In genomic region chr14:103663506-103663905, GRCh38 we compare ENCODE assay signal across 21 cellular contexts. TPM values are rescaled to one million over a fixed set of nuclear protein-coding genes. Genes with fewer than 3 reads are reported as not detected.
A peak's percentile ranks its signal among the peaks of the same experiment; 100 is the strongest.
DNase-seq lines count a peak whose midpoint lies in the region; ATAC-seq and TF ChIP-seq lines count a peak whose summit lies in the region.
"Had no signal": no experiment of that assay in that cellular context is flagged by ENCODE, and none has a peak within 500 bp of the region (broad histone marks: within the 10 kb centered on the region; RNA-seq: fewer than 3 reads in every experiment).

No MANE protein-coding gene starts in this region.

- H3K18ac ChIP-seq in H9 (ENCODE audit: insufficient read length, low read depth, low read length) = no peak overlapping the region

- no peak overlapping the region for H3K4me3 ChIP-seq in mesodermal cell (ENCODE audit: extremely low read depth, insufficient read depth, low read length, poor library complexity, severe bottlenecking)
- H3K4me3 ChIP-seq in stomach = no peak overlapping the region
- no peak overlapping the region for H3K4me3 ChIP-seq in dorsolateral prefrontal cortex

- no peak for TF ChIP-seq EP300 in stomach (IDR thresholded peaks at IDR 0.05)

- H2AK5ac ChIP-seq in H9 (ENCODE audit: insufficient read length, low read length) = no peak overlapping the region

- H3K14ac ChIP-seq in H9 (ENCODE audit: insufficient read depth, low read length) = no peak overlapping the region

- H3K4me1 ChIP-seq in H9 (ENCODE audit: insufficient read depth, low read length) (no peaks in the 10 kb centered on the region), mesodermal cell (ENCODE audit: control insufficient read depth, insufficient read depth, low read length, poor library complexity, severe bottlenecking) (peaks cover 5% of the 10 kb centered on the region), stomach (peaks cover 0 to 15% (median 8%) of the 10 kb centered on the region in 4 donors)

- no peak overlapping the region for H3K56ac ChIP-seq in H9 (ENCODE audit: insufficient read length, low read depth, low read length)

- no peak overlapping the region for H4K5ac ChIP-seq in H9 (ENCODE audit: insufficient read length, low read depth, low read length)

- no peak overlapping the region for H3K9ac ChIP-seq in H9 (ENCODE audit: extremely low read depth, insufficient read length, low read length)

- no peaks in the 10 kb centered on the region for H4K20me1 ChIP-seq in H9 (ENCODE audit: control insufficient read depth, insufficient read depth, insufficient read length)

- H3K27me3 ChIP-seq in H9 (ENCODE audit: insufficient read depth, low read length) (no peaks in the 10 kb centered on the region), stomach (no peaks in the 10 kb centered on the region), dorsolateral prefrontal cortex (no peaks in the 10 kb centered on the region)

- H3K4me1 Mint-ChIP-seq in H9 (no peaks in the 10 kb centered on the region), chondrocyte (ENCODE audit: low read depth) (peaks cover 34% of the 10 kb centered on the region)
- H3K4me1 Mint-ChIP-seq: activated naive CD8-positive, alpha-beta T cell treated with anti-CD3 and anti-CD28 coated beads, Interleukin-2, amount 50 U/mL, for 24 hours; activated T-helper 17 cell treated with anti-CD3 and anti-CD28 coated beads, Interleukin-2, amount 50 U/mL, for 72 hours had no signal

- no peaks in the 10 kb centered on the region for H3K23me2 ChIP-seq in H9 (ENCODE audit: insufficient read length, low read depth, low read length, poor library complexity, severe bottlenecking)

- DNase-seq in H9 = no peak
- peak; percentile 54 for DNase-seq in chondrocyte (ENCODE audit: low spot score)
- DNase-seq in stomach = no peak
- no peak for DNase-seq in RPMI8226
- no peak for DNase-seq in dorsolateral prefrontal cortex
- DNase-seq: activated naive CD8-positive, alpha-beta T cell treated with anti-CD3 and anti-CD28 coated beads, Interleukin-2, amount 50 U/mL, for 24 hours; caudate nucleus; COR-L47; effector memory CD8-positive, alpha-beta T cell; Kasumi-1; NCI-H1105; NCI-H2107; NCI-H526 treated with DMSO at 0.1 percent for 48 hours; SHP77 treated with DMSO at 0.1 percent for 48 hours; T-helper 2 cell had no signal

- H3K79me1 ChIP-seq in H9 (ENCODE audit: insufficient read depth, low read depth, low read length, poor library complexity, severe bottlenecking) = no peaks in the 10 kb centered on the region

- no peak overlapping the region for H2BK12ac ChIP-seq in H9 (ENCODE audit: insufficient read length, low read depth, low read length)

- H3K4ac ChIP-seq in H9 (ENCODE audit: low read depth, low read length) = no peak overlapping the region

- WGBS in H9 (ENCODE audit: extremely low coverage, insufficient read length, low lambda C conversion rate) = no CpG with 5 or more reads among the region's 13 CpGs
- 98 to 99% methylated on average over 8 to 11 of the region's 13 CpGs for WGBS in mesodermal cell (ENCODE audit: insufficient coverage in 2 of 2), 2 experiments
- 88 to 92% (median 89%) methylated on average over 13 of the region's 13 CpGs for WGBS in stomach, 5 donors

- H3K36me3 Mint-ChIP-seq in H9 (ENCODE audit: insufficient read depth in 1 of 3, low read depth in 3 of 3) (peaks cover 31 to 74% (median 56%) of the 10 kb centered on the region in 3 experiments), chondrocyte (ENCODE audit: low read depth) (peaks cover 25% of the 10 kb centered on the region)

- no peaks in the 10 kb centered on the region for H3K9me3 Mint-ChIP-seq in H9
- H3K9me3 Mint-ChIP-seq in chondrocyte (ENCODE audit: low read depth) = no peaks in the 10 kb centered on the region
- H3K9me3 Mint-ChIP-seq: activated naive CD8-positive, alpha-beta T cell treated with anti-CD3 and anti-CD28 coated beads, Interleukin-2, amount 50 U/mL, for 24 hours; activated T-helper 17 cell treated with anti-CD3 and anti-CD28 coated beads, Interleukin-2, amount 50 U/mL, for 72 hours; effector memory CD8-positive, alpha-beta T cell; stimulated activated naive CD8-positive, alpha-beta T cell treated with anti-CD3 and anti-CD28 coated beads, Interleukin-15, Interleukin-2, amounts not matched to agents 100 ng/mL and 50 ng/mL, for 24 hours had no signal

- H3K9me3 ChIP-seq in H9 (ENCODE audit: control insufficient read depth, low read depth, low read length) (no peaks in the 10 kb centered on the region), mesodermal cell (ENCODE audit: control insufficient read depth, low read length) (no peaks in the 10 kb centered on the region), stomach (no peaks in the 10 kb centered on the region)

- H3K23ac ChIP-seq in H9 (ENCODE audit: insufficient read length, low read depth, low read length) = no peak overlapping the region

- no peak for TF ChIP-seq POLR2A in stomach (IDR thresholded peaks at IDR 0.05)

- no peak overlapping the region for H2BK5ac ChIP-seq in H9 (ENCODE audit: insufficient read length, low read length)

- intact Hi-C loops in stomach (cut with DNase I; ENCODE audit: low total_unique reads) = no loop called here
- intact Hi-C loops in dorsolateral prefrontal cortex (cut with DNase I) = no loop called here

- H3K27me3 Mint-ChIP-seq in H9 (ENCODE audit: low read depth) (no peaks in the 10 kb centered on the region), chondrocyte (ENCODE audit: low read depth) (no peaks in the 10 kb centered on the region)
- H3K27me3 Mint-ChIP-seq: activated naive CD8-positive, alpha-beta T cell treated with anti-CD3 and anti-CD28 coated beads, Interleukin-2, amount 50 U/mL, for 24 hours; activated T-helper 17 cell treated with anti-CD3 and anti-CD28 coated beads, Interleukin-2, amount 50 U/mL, for 72 hours; effector memory CD8-positive, alpha-beta T cell; stimulated activated naive CD8-positive, alpha-beta T cell treated with anti-CD3 and anti-CD28 coated beads, Interleukin-15, Interleukin-2, amounts not matched to agents 100 ng/mL and 50 ng/mL, for 24 hours had no signal

- H2BK20ac ChIP-seq in H9 (ENCODE audit: low read depth, low read length, poor library complexity, severe bottlenecking) = no peak overlapping the region

- H4K8ac ChIP-seq in H9 (replicated peaks; ENCODE audit: insufficient read length, low read depth, low read length) = no peak overlapping the region

- H3K27ac Mint-ChIP-seq in H9 (peak overlapping the region; percentile 85 to 87 (median 85); a peak in 6 of 7 replicates), chondrocyte (ENCODE audit: unreplicated experiment) (peak overlapping the region; percentile 99)
- H3K27ac Mint-ChIP-seq: activated T-helper 17 cell treated with anti-CD3 and anti-CD28 coated beads, Interleukin-2, amount 50 U/mL, for 72 hours; stimulated activated naive CD8-positive, alpha-beta T cell treated with anti-CD3 and anti-CD28 coated beads, Interleukin-15, Interleukin-2, amounts not matched to agents 100 ng/mL and 50 ng/mL, for 24 hours had no signal

- H3K79me2 ChIP-seq in H9 (ENCODE audit: insufficient read depth, low read length) = no peaks in the 10 kb centered on the region

- H3K4me3 Mint-ChIP-seq in H9 (no peak overlapping the region), chondrocyte (ENCODE audit: unreplicated experiment) (peak overlapping the region; percentile 5)
- H3K4me3 Mint-ChIP-seq: activated naive CD8-positive, alpha-beta T cell treated with anti-CD3 and anti-CD28 coated beads, Interleukin-2, amount 50 U/mL, for 24 hours; activated T-helper 17 cell treated with anti-CD3 and anti-CD28 coated beads, Interleukin-2, amount 50 U/mL, for 72 hours; effector memory CD8-positive, alpha-beta T cell; stimulated activated naive CD8-positive, alpha-beta T cell treated with anti-CD3 and anti-CD28 coated beads, Interleukin-15, Interleukin-2, amounts not matched to agents 100 ng/mL and 50 ng/mL, for 24 hours had no signal

- H2AFZ ChIP-seq in H9 (ENCODE audit: low read length) = no peak overlapping the region

- H3T11ph ChIP-seq in H9 (ENCODE audit: low read length) = no peak overlapping the region

- no peak for TF ChIP-seq CTCF in H9 (conservative IDR thresholded peaks at IDR 0.05)
- TF ChIP-seq CTCF in chondrocyte (IDR thresholded peaks at IDR 0.05) = no peak
- no peak for TF ChIP-seq CTCF in stomach (IDR thresholded peaks at IDR 0.05)
- no peak for TF ChIP-seq CTCF in dorsolateral prefrontal cortex (IDR thresholded peaks at IDR 0.05 in 54 of 56, conservative IDR thresholded peaks at IDR 0.05 in 2 of 56; ENCODE audit: low read depth in 1 of 56, partially characterized antibody in 56 of 56)

- H2BK15ac ChIP-seq in H9 (ENCODE audit: low read depth, low read length) = no peak overlapping the region

- ATAC-seq in HG03520 (IDR thresholded peaks at IDR 0.05; ENCODE audit: unreplicated experiment) = no peak
- ATAC-seq in GM18867 (IDR thresholded peaks at IDR 0.05; ENCODE audit: unreplicated experiment) = no peak
- ATAC-seq: activated naive CD8-positive, alpha-beta T cell treated with anti-CD3 and anti-CD28 coated beads, Interleukin-2, amount 50 U/mL, for 24 hours; activated T-helper 17 cell treated with anti-CD3 and anti-CD28 coated beads, Interleukin-2, amount 50 U/mL, for 72 hours; effector memory CD8-positive, alpha-beta T cell; HCT116 had no signal

- H3K36me3 ChIP-seq in mesodermal cell (ENCODE audit: control insufficient read depth, insufficient read depth, low read length) (peaks cover 94% of the 10 kb centered on the region), stomach (peaks cover 71 to 100% (median 100%) of the 10 kb centered on the region in 4 donors)

- H4K91ac ChIP-seq in H9 (ENCODE audit: insufficient read length, low read depth, low read length) = no peak overlapping the region

- H3K27ac ChIP-seq in H9 (ENCODE audit: insufficient read length, low read depth, low read length) (no peak overlapping the region), mesodermal cell (ENCODE audit: low read depth, low read length, severe bottlenecking) (peak overlapping the region; percentile 74), stomach (peak overlapping the region in 4 of 5 donors; percentile 27 to 66 (median 60)), dorsolateral prefrontal cortex (peak overlapping the region in 24 of 59 donors; percentile 2 to 67 (median 35))

- no peak overlapping the region for H2BK120ac ChIP-seq in H9 (ENCODE audit: low read depth, low read length, poor library complexity, severe bottlenecking)

- no peak overlapping the region for H3K4me2 ChIP-seq in H9 (ENCODE audit: insufficient read depth, insufficient read length, low read length)

RNA-seq across cellular contexts. Expression of gene KLC1, which starts 34.5 kb away (rescaled TPM):
- 135 and 143 TPM in 2 replicates for total RNA-seq in H9 (2021)
- total RNA-seq in chondrocyte = 188 to 226 TPM (median 190 TPM) in 3 replicates
- polyA plus RNA-seq in mesodermal cell (2013, experiment 1 of 2) = 166 TPM
- 150 TPM for polyA plus RNA-seq in mesodermal cell (2013, experiment 2 of 2)
- total RNA-seq in stomach = 100 to 1,000 TPM in 4 of 5 donors, 10 to 100 TPM in 1; 76.4 to 522 (median 201) TPM
- polyA plus RNA-seq in stomach = 10 to 100 TPM; 56.5 to 90.3 (median 61.8) TPM
- 100 to 1,000 TPM; 362 to 692 (median 542) TPM for total RNA-seq in dorsolateral prefrontal cortex

RNA-seq across cellular contexts. Expression of gene XRCC3, which starts 51.7 kb away (rescaled TPM):
- total RNA-seq in H9 (2021) (42.6 and 45.3 TPM in 2 replicates), chondrocyte (3.4 to 9.9 TPM (median 6.6 TPM) in 3 replicates), stomach (10 to 100 TPM in 2 of 5 donors, 1 to 10 TPM in 3; 2.6 to 70.1 (median 7.0) TPM), dorsolateral prefrontal cortex (10 to 100 TPM in 58 of 120 experiments, 1 to 10 TPM in 62; 4.7 to 19.1 (median 9.9) TPM)
- 10.6 TPM for polyA plus RNA-seq in mesodermal cell (2013, experiment 1 of 2)
- polyA plus RNA-seq in mesodermal cell (2013, experiment 2 of 2) = 10.9 TPM
- polyA plus RNA-seq in stomach = 1 to 10 TPM; 3.5 to 6.2 (median 3.8) TPM

RNA-seq across cellular contexts. Expression of gene ZFYVE21, which starts 52.1 kb away (rescaled TPM):
- total RNA-seq in H9 (2021) = 49.7 and 50.5 TPM in 2 replicates
- total RNA-seq in chondrocyte = 68.6 to 84.3 TPM (median 68.6 TPM) in 3 replicates
- 37.9 TPM for polyA plus RNA-seq in mesodermal cell (2013, experiment 1 of 2)
- 36.2 TPM for polyA plus RNA-seq in mesodermal cell (2013, experiment 2 of 2)
- 100 to 1,000 TPM in 2 of 5 donors, 10 to 100 TPM in 3; 28.0 to 150 (median 64.8) TPM for total RNA-seq in stomach
- polyA plus RNA-seq in stomach = 10 to 100 TPM; 51.9 to 95.5 (median 81.0) TPM
- total RNA-seq in dorsolateral prefrontal cortex = 100 to 1,000 TPM in 87 of 120 experiments, 10 to 100 TPM in 33; 71.0 to 188 (median 111) TPM
